In genomic region chr18:62490967-62491366, GRCh38 we compare ENCODE assay signal across 26 cellular contexts.
"Had no signal": no experiment of that assay in that cellular context is flagged by ENCODE, and none has a peak within 500 bp of the region (broad histone marks: within the 10 kb centered on the region; RNA-seq: fewer than 3 reads in every experiment).

No MANE protein-coding gene starts in this region.

- H3K9me3 Mint-ChIP-seq: naive thymus-derived CD8-positive, alpha-beta T cell; stimulated activated naive CD8-positive, alpha-beta T cell treated with anti-CD3 and anti-CD28 coated beads, Interleukin-15, amount 100 ng/mL, for 72 hours had no signal

- DNase-seq: colonic mucosa; dermis blood vessel endothelial cell; effector memory CD4-positive, alpha-beta T cell; foreskin keratinocyte; heart left ventricle; left ventricle myocardium superior; lower lobe of right lung; naive thymus-derived CD8-positive, alpha-beta T cell; stimulated activated CD4-positive, alpha-beta T cell treated with anti-CD3 and anti-CD28 coated beads, Interleukin-12 subunit alpha, Interleukin-12 subunit beta, amount 100 ng/mL, for 4 hours; stimulated activated CD4-positive, alpha-beta T cell treated with anti-CD3 and anti-CD28 coated beads, Interleukin-1b, Interleukin-23, amount 100 ng/mL, for 48 hours; stimulated activated CD4-positive, alpha-beta T cell treated with anti-CD3 and anti-CD28 coated beads, Interleukin-4, amount 100 ng/mL, for 1 hour; stimulated activated CD8-positive, alpha-beta memory T cell treated with anti-CD3 and anti-CD28 coated beads, Interleukin-4, amount 100 ng/mL, for 48 hours; stimulated activated naive CD4-positive, alpha-beta T cell; stimulated activated naive CD8-positive, alpha-beta T cell treated with anti-CD3 and anti-CD28 coated beads, Interleukin-15, amount 100 ng/mL, for 72 hours; transverse colon; upper lobe of right lung; uterus had no signal

- ATAC-seq: foreskin keratinocyte; gastroesophageal sphincter; heart left ventricle; left ventricle myocardium superior; lower lobe of right lung; naive thymus-derived CD8-positive, alpha-beta T cell; sciatic nerve; stimulated activated naive CD8-positive, alpha-beta T cell treated with anti-CD3 and anti-CD28 coated beads, Interleukin-15, amount 100 ng/mL, for 72 hours; upper lobe of right lung had no signal

- H3K27ac ChIP-seq: colonic mucosa, esophagus muscularis mucosa, foreskin keratinocyte, gastroesophageal sphincter, heart left ventricle, hepatocyte, lower lobe of right lung, neutrophil, parathyroid adenoma, suprapubic skin, transverse colon, upper lobe of right lung, uterus had no signal

- H3K27ac Mint-ChIP-seq: naive thymus-derived CD8-positive, alpha-beta T cell; progenitor cell of endocrine pancreas; stimulated activated naive CD8-positive, alpha-beta T cell treated with anti-CD3 and anti-CD28 coated beads, Interleukin-15, amount 100 ng/mL, for 72 hours had no signal

- H3K27me3 ChIP-seq: colonic mucosa, hepatocyte, neutrophil, transverse colon, upper lobe of right lung, uterus had no signal

- H3K36me3 ChIP-seq: colonic mucosa, esophagus muscularis mucosa, gastroesophageal sphincter, heart left ventricle, lower lobe of right lung, neutrophil, suprapubic skin, transverse colon, upper lobe of right lung, uterus had no signal

- H3K4me3 ChIP-seq: colonic mucosa, esophagus muscularis mucosa, gastroesophageal sphincter, heart left ventricle, hepatocyte, lower lobe of right lung, smooth muscle cell, suprapubic skin, transverse colon, upper lobe of right lung, uterus had no signal

- H3K9me3 ChIP-seq: colonic mucosa, heart left ventricle, lower lobe of right lung, neutrophil, suprapubic skin, transverse colon, upper lobe of right lung, uterus had no signal

- H3K27me3 Mint-ChIP-seq: progenitor cell of endocrine pancreas had no signal

- H3K4me1 Mint-ChIP-seq: naive thymus-derived CD8-positive, alpha-beta T cell had no signal

- H3K4me3 Mint-ChIP-seq: naive thymus-derived CD8-positive, alpha-beta T cell; stimulated activated naive CD8-positive, alpha-beta T cell treated with anti-CD3 and anti-CD28 coated beads, Interleukin-15, amount 100 ng/mL, for 72 hours had no signal

- H3K4me1 ChIP-seq: esophagus muscularis mucosa, gastroesophageal sphincter, heart left ventricle, lower lobe of right lung, upper lobe of right lung, uterus had no signal
